2 cellular contexts compared by ENCODE assay signal in the genomic region with DNA sequence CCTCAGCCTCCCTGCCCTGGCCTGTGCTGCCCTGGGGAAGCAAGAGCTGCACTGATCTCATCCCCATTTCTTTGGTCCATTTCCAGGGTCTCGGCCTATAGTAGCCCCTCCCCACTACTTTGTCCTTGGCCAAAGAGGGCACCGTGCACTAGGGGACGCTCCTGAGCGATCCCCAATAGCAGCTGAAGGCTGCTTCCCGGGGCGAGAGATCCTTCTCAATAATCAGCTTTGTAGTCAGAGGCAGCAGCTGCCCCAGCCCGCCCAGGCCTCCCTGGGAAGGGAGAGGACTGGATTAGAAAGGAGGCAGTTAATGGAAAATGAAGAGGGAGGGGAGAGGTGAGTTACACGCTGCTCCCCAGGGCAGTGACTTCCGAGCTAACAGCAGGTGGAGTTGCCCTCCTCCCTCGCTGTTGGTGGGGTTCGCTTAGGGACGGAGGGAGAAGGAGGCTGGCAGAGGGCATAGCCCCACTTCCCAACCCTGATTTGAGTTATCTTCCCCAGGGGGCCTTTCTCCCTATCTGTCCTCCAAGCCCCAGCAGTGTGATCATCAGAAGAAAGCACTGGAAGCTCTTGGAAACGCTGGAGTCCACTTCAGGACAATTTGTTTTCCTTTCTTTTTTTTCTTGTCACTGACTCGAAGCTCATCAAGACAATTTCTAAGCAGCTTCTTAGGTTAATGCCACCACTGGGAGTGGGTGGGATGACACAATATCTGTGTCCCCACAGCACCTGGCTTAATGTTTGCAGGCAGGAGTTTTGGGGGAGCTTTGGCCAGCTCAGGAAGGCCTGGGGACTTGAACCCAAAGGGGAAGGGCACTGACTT.
A peak's percentile ranks its signal among the peaks of the same experiment; 100 is the strongest.
TF ChIP-seq lines count a peak whose summit lies in the region.

No MANE protein-coding gene starts in this region.

TF ChIP-seq in HepG2, 621 proteins besides CTCF, POLR2A, EP300 and RAD21 (continues in another document):
- TF ChIP-seq SMC3 (IDR thresholded peaks at IDR 0.05; ENCODE audit: low read length) (peak; percentile 43; the same call in 1 of the 2 replicates), FOXC1 (CRISPR knock-in tag; IDR thresholded peaks at IDR 0.05; ENCODE audit: borderline replicate concordance) (no peak; the same call in 1 of the 2 replicates), NCOA2 (CRISPR knock-in tag; IDR thresholded peaks at IDR 0.05) (peak; percentile 23; the same call in 1 of the 2 replicates), ZFX (CRISPR knock-in tag; IDR thresholded peaks at IDR 0.05; ENCODE audit: low read depth) (peak; percentile 51; the same call in 1 of the 2 replicates), DNMT3B (CRISPR knock-in tag; conservative IDR thresholded peaks at IDR 0.05) (no peak), MTA1 (CRISPR knock-in tag; IDR thresholded peaks at IDR 0.05; ENCODE audit: borderline replicate concordance) (0 out of 2 replicates have a peak, but pooled peaks have one; percentile 56), ZNF569 (CRISPR knock-in tag; IDR thresholded peaks at IDR 0.05; ENCODE audit: borderline replicate concordance) (no peak), SALL1 (CRISPR knock-in tag; IDR thresholded peaks at IDR 0.05) (peak; percentile 48), CHD4 (IDR thresholded peaks at IDR 0.05; ENCODE audit: borderline replicate concordance, low read length) (0 out of 2 replicates have a peak, but pooled peaks have one; percentile 37), RBAK (CRISPR knock-in tag; IDR thresholded peaks at IDR 0.05) (no peak)
- TF ChIP-seq, protein P1, sequence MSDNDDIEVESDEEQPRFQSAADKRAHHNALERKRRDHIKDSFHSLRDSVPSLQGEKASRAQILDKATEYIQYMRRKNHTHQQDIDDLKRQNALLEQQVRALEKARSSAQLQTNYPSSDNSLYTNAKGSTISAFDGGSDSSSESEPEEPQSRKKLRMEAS (IDR thresholded peaks at IDR 0.05) = peak; percentile 33
- TF ChIP-seq, protein P2, sequence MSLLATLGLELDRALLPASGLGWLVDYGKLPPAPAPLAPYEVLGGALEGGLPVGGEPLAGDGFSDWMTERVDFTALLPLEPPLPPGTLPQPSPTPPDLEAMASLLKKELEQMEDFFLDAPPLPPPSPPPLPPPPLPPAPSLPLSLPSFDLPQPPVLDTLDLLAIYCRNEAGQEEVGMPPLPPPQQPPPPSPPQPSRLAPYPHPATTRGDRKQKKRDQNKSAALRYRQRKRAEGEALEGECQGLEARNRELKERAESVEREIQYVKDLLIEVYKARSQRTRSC (CRISPR knock-in tag; IDR thresholded peaks at IDR 0.05; ENCODE audit: low read depth) = no peak
- TF ChIP-seq, protein P3, sequence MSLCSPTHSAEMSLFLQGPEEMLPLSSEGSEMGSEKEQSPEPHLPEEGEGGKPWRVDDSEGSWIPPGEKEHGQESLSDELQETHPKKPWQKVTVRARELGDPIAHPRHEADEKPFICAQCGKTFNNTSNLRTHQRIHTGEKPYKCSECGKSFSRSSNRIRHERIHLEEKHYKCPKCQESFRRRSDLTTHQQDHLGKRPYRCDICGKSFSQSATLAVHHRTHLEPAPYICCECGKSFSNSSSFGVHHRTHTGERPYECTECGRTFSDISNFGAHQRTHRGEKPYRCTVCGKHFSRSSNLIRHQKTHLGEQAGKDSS (CRISPR knock-in tag; IDR thresholded peaks at IDR 0.05; ENCODE audit: borderline replicate concordance, low read depth) = no peak
- TF ChIP-seq, protein P4, sequence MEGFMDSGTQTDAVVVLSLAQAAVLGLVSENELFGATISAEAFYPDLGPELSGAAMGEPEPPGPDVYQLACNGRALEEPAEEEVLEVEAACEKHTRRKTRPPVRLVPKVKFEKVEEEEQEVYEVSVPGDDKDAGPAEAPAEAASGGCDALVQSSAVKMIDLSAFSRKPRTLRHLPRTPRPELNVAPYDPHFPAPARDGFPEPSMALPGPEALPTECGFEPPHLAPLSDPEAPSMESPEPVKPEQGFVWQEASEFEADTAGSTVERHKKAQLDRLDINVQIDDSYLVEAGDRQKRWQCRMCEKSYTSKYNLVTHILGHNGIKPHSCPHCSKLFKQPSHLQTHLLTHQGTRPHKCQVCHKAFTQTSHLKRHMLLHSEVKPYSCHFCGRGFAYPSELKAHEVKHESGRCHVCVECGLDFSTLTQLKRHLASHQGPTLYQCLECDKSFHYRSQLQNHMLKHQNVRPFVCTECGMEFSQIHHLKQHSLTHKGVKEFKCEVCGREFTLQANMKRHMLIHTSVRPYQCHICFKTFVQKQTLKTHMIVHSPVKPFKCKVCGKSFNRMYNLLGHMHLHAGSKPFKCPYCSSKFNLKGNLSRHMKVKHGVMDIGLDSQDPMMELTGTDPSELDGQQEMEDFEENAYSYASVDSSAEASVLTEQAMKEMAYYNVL (CRISPR knock-in tag; IDR thresholded peaks at IDR 0.05; ENCODE audit: borderline replicate concordance) = 0 out of 2 replicates have a peak, but pooled peaks have one; percentile 26
- TF ChIP-seq, protein P5, sequence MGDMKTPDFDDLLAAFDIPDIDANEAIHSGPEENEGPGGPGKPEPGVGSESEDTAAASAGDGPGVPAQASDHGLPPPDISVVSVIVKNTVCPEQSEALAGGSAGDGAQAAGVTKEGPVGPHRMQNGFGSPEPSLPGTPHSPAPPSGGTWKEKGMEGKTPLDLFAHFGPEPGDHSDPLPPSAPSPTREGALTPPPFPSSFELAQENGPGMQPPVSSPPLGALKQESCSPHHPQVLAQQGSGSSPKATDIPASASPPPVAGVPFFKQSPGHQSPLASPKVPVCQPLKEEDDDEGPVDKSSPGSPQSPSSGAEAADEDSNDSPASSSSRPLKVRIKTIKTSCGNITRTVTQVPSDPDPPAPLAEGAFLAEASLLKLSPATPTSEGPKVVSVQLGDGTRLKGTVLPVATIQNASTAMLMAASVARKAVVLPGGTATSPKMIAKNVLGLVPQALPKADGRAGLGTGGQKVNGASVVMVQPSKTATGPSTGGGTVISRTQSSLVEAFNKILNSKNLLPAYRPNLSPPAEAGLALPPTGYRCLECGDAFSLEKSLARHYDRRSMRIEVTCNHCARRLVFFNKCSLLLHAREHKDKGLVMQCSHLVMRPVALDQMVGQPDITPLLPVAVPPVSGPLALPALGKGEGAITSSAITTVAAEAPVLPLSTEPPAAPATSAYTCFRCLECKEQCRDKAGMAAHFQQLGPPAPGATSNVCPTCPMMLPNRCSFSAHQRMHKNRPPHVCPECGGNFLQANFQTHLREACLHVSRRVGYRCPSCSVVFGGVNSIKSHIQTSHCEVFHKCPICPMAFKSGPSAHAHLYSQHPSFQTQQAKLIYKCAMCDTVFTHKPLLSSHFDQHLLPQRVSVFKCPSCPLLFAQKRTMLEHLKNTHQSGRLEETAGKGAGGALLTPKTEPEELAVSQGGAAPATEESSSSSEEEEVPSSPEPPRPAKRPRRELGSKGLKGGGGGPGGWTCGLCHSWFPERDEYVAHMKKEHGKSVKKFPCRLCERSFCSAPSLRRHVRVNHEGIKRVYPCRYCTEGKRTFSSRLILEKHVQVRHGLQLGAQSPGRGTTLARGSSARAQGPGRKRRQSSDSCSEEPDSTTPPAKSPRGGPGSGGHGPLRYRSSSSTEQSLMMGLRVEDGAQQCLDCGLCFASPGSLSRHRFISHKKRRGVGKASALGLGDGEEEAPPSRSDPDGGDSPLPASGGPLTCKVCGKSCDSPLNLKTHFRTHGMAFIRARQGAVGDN (CRISPR knock-in tag; IDR thresholded peaks at IDR 0.05) = peak; percentile 60
- TF ChIP-seq, protein P6, sequence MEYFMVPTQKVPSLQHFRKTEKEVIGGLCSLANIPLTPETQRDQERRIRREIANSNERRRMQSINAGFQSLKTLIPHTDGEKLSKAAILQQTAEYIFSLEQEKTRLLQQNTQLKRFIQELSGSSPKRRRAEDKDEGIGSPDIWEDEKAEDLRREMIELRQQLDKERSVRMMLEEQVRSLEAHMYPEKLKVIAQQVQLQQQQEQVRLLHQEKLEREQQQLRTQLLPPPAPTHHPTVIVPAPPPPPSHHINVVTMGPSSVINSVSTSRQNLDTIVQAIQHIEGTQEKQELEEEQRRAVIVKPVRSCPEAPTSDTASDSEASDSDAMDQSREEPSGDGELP (IDR thresholded peaks at IDR 0.05; ENCODE audit: borderline replicate concordance, low read depth) = peak; percentile 52; the same call in 1 of the 2 replicates

TF ChIP-seq in GM12891, 5 proteins besides CTCF, POLR2A, EP300 and RAD21:
- TF ChIP-seq SPI1 (IDR thresholded peaks at IDR 0.05; ENCODE audit: low read depth, low read length) (no peak), PAX5 (IDR thresholded peaks at IDR 0.05; ENCODE audit: insufficient read depth, low read length, severe bottlenecking) (no peak), TAF1 (IDR thresholded peaks at IDR 0.05; ENCODE audit: low read depth, low read length) (no peak), POU2F2 (IDR thresholded peaks at IDR 0.05; ENCODE audit: low read depth, low read length) (no peak), POLR2AphosphoS5 (IDR thresholded peaks at IDR 0.05; ENCODE audit: low read depth, low read length) (no peak)
